8 cellular contexts compared by ENCODE assay signal in genomic region chr11:40328890-40329617, GRCh38.
DNase-seq lines count a peak whose midpoint lies in the region; ATAC-seq and TF ChIP-seq lines count a peak whose summit lies in the region.

No MANE protein-coding gene starts in this region.

- DNase-seq in GM04503 (ENCODE audit: low read depth) (peak; percentile 99), RPMI7951 (ENCODE audit: low read depth) (peak; percentile 95), fibroblast of pulmonary artery (ENCODE audit: low read depth) (peak; percentile 100), pulmonary artery endothelial cell (ENCODE audit: low read depth, low spot score) (peak; percentile 100), NAMALWA (ENCODE audit: low spot score) (no peak), inferior parietal cortex (ENCODE audit: extremely low spot score) (no peak), DMS79 (lab: John Stamatoyannopoulos, UW) (no peak)

- peak overlapping the region; percentile 13 for H3K4me3 ChIP-seq in fibroblast of pulmonary artery (replicated peaks; ENCODE audit: low read depth, low read length)

- ATAC-seq in GM21717 (IDR thresholded peaks at IDR 0.05; ENCODE audit: unreplicated experiment) = no peak

- TF ChIP-seq CTCF in fibroblast of pulmonary artery (IDR thresholded peaks at IDR 0.05; ENCODE audit: low read length, missing control alignments) = no peak

Comparison
In these comparisons a context has a peak if more than half of its experiments do, and no peak if none do; other contexts are left out.
1. DNase-seq: peak in GM04503 (single experiment), RPMI7951 (single experiment), fibroblast of pulmonary artery (single experiment) and pulmonary artery endothelial cell (single experiment); none in NAMALWA (single experiment), inferior parietal cortex (single experiment) and DMS79 (single experiment).